ENCODE assay signal across 19 cellular contexts in the genomic region with DNA sequence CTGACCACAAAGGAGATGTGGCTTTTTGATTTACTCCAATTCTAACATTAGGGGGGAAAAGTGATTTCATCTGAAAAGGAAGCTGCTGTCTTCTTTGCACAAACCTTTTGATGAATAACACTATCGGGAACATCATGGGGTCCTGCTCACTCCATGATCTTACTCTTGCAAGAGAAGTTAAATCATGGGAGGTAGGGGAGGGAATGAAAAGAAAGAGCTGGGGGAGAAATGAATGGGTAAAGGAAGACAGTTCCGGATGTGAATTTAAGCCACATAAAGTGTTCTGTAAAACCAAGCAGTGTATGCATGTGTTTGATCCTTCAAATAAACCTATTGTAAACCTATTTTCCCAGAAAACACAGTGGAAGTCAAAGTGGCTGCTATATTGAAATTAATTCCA.
A peak's percentile ranks its signal among the peaks of the same experiment; 100 is the strongest.
DNase-seq lines count a peak whose midpoint lies in the region; ATAC-seq, FAIRE-seq and TF ChIP-seq lines count a peak whose summit lies in the region.
"Had no signal": no experiment of that assay in that cellular context is flagged by ENCODE, and none has a peak within 500 bp of the region (broad histone marks: within the 10 kb centered on the region; RNA-seq: fewer than 3 reads in every experiment).

No MANE protein-coding gene starts in this region.

- POLR2A ChIA-PET in WTC11 (lab: Charles Lee) (no interaction called here), endothelial cell of umbilical vein (lab: Charles Lee) (no interaction called here)

- H3K4me3 Mint-ChIP-seq in WTC11 (no peak overlapping the region), CD14-positive monocyte (no peak overlapping the region)

- H3K27ac Mint-ChIP-seq in WTC11 = peak overlapping the region; percentile 55
- peak overlapping the region in 2 of 7 donors; percentile 9 to 48 for H3K27ac Mint-ChIP-seq in CD14-positive monocyte

- no TSS peak for BruUV-seq in endothelial cell of umbilical vein (replicated peaks; lab: Mats Ljungman, UMichigan)

- peaks cover 26% of the 10 kb centered on the region for H3K36me3 ChIP-seq in left ventricle myocardium inferior
- peaks cover 0 to 49% (median 12%) of the 10 kb centered on the region in 9 donors for H3K36me3 ChIP-seq in heart right ventricle
- peaks cover 4 to 7% of the 10 kb centered on the region in 2 experiments for H3K36me3 ChIP-seq in endothelial cell of umbilical vein (ENCODE audit: control insufficient read depth in 2 of 2, extremely low read depth in 1 of 2, insufficient read depth in 2 of 2, low read length in 2 of 2)

- no peaks in the 10 kb centered on the region for H3K9me1 ChIP-seq in endothelial cell of umbilical vein (replicated peaks; ENCODE audit: control insufficient read depth, extremely low read depth, insufficient read depth, low read length)

- no peak overlapping the region for H2AFZ ChIP-seq in endothelial cell of umbilical vein (ENCODE audit: low read depth, low read length)
- H2AFZ ChIP-seq: GM23248 had no signal

- H3K27ac ChIP-seq in left ventricle myocardium inferior (replicated peaks) (peak overlapping the region; percentile 25), heart right ventricle (peak overlapping the region in 1 of 10 donors; percentile 30), endothelial cell of umbilical vein (ENCODE audit: insufficient read depth, low read depth, low read length) (peak overlapping the region; percentile 59), temporal lobe (ENCODE audit: low read depth, low read length) (peak overlapping the region; percentile 45)
- H3K27ac ChIP-seq: C4-2B, GM23248, SJSA1 had no signal

- intact Hi-C loops in left ventricle myocardium inferior (cut with micrococcal nuclease) (loop anchor here (5.0 kb wide), 1 partner anchor 276 kb away; a partner anchor contains a TSS), heart right ventricle (cut with DNase I) (loop anchor here in 7 of 10 donors (5.0 to 10.0 kb wide), 4 partner anchors 41 to 276 kb away; a partner anchor contains a TSS), endothelial cell of umbilical vein (cut with micrococcal nuclease) (loop anchor here (5.0 kb wide), 2 partner anchors 86 to 676 kb away; a partner anchor contains a TSS), CD14-positive monocyte (cut with micrococcal nuclease) (loop anchor here in 1 of 2 donors (5.0 kb wide), 2 partner anchors 61 to 276 kb away; a partner anchor contains a TSS)

- peaks cover 37% of the 10 kb centered on the region for H3K4me1 ChIP-seq in left ventricle myocardium inferior
- peaks cover 0 to 38% (median 9%) of the 10 kb centered on the region in 9 donors for H3K4me1 ChIP-seq in heart right ventricle
- H3K4me1 ChIP-seq in endothelial cell of umbilical vein (ENCODE audit: control insufficient read depth, extremely low read depth, insufficient read depth, low read length) = peaks cover 42% of the 10 kb centered on the region
- H3K4me1 ChIP-seq: Caco-2, SJSA1 had no signal

- H4K20me1 ChIP-seq in endothelial cell of umbilical vein (replicated peaks; ENCODE audit: control insufficient read depth, extremely low read depth, insufficient read depth, low read length) = peaks cover 3% of the 10 kb centered on the region

- H3K79me2 ChIP-seq in endothelial cell of umbilical vein (ENCODE audit: control insufficient read depth, insufficient read depth, low read length) = peaks cover 9% of the 10 kb centered on the region

- H3K9me3 ChIP-seq in left ventricle myocardium inferior (replicated peaks) (no peaks in the 10 kb centered on the region), heart right ventricle (peaks cover 0 to 6% (median 0%) of the 10 kb centered on the region in 11 donors), endothelial cell of umbilical vein (replicated peaks; ENCODE audit: control insufficient read depth, insufficient read depth, low read length) (no peaks in the 10 kb centered on the region)
- H3K9me3 ChIP-seq: Caco-2, SJSA1 had no signal

- no peak overlapping the region for H3K4me2 ChIP-seq in endothelial cell of umbilical vein (ENCODE audit: insufficient read depth, low read length)

- no peaks in the 10 kb centered on the region for H3K27me3 ChIP-seq in left ventricle myocardium inferior (ENCODE audit: low read depth)
- no peaks in the 10 kb centered on the region for H3K27me3 ChIP-seq in heart right ventricle
- no peaks in the 10 kb centered on the region for H3K27me3 ChIP-seq in endothelial cell of umbilical vein (ENCODE audit: control insufficient read depth in 2 of 2, insufficient read depth in 2 of 2, low read length in 2 of 2)
- H3K27me3 ChIP-seq: SJSA1 had no signal

- no peak for FAIRE-seq in endothelial cell of umbilical vein (lab: Jason Lieb, UNC)
- FAIRE-seq: A204.1, K562 had no signal

- 67 to 84% methylated on average over 2 of the region's 2 CpGs for WGBS in heart right ventricle, 2 donors

- H3K9me3 Mint-ChIP-seq in WTC11 (peaks cover 6% of the 10 kb centered on the region), CD14-positive monocyte (no peaks in the 10 kb centered on the region)

- no peak for ATAC-seq in heart right ventricle
- ATAC-seq in WTC11 = no peak
- no peak for ATAC-seq in HG02610 (IDR thresholded peaks at IDR 0.05; ENCODE audit: unreplicated experiment)
- ATAC-seq: HCT116, K562 had no signal

- H3K4me3 ChIP-seq in left ventricle myocardium inferior (no peak overlapping the region), heart right ventricle (no peak overlapping the region), endothelial cell of umbilical vein (replicated peaks in 1 of 3; ENCODE audit: insufficient read depth in 1 of 3, low read depth in 1 of 3, low read length in 3 of 3) (no peak overlapping the region)
- H3K4me3 ChIP-seq: GM23248, K562, SJSA1 had no signal

- no peak for TF ChIP-seq POLR2A in endothelial cell of umbilical vein (IDR thresholded peaks at IDR 0.05; ENCODE audit: low read depth, low read length)

- H3K9ac ChIP-seq in endothelial cell of umbilical vein (replicated peaks; ENCODE audit: extremely low read depth, insufficient read depth, low read length) = no peak overlapping the region
- H3K9ac ChIP-seq: GM23248 had no signal

- H3K36me3 Mint-ChIP-seq in WTC11 = peaks cover 69% of the 10 kb centered on the region
- H3K36me3 Mint-ChIP-seq in CD14-positive monocyte = peaks cover 27 to 49% of the 10 kb centered on the region in 2 donors

- CTCF ChIA-PET in WTC11 (lab: Charles Lee) = interaction anchor here (0.6 to 1.5 kb wide), 7 partner anchors 11 to 836 kb away, joined by 3 to 7 read pairs (median 4); a partner anchor contains a TSS
- CTCF ChIA-PET in endothelial cell of umbilical vein (lab: Charles Lee) = interaction anchor here (0.6 to 2.6 kb wide), 36 partner anchors 10 to 286 kb away, joined by 3 to 22 read pairs (median 5); a partner anchor contains a TSS

- H3K4me1 Mint-ChIP-seq in WTC11 (0 out of 2 replicates have a peak, but pooled peaks cover 9% of the 10 kb centered on the region), CD14-positive monocyte (no peaks in the 10 kb centered on the region)

- TF ChIP-seq CTCF in left ventricle myocardium inferior (IDR thresholded peaks at IDR 0.05; ENCODE audit: borderline replicate concordance) (no peak), heart right ventricle (IDR thresholded peaks at IDR 0.05) (no peak), WTC11 (IDR thresholded peaks at IDR 0.05) (no peak), endothelial cell of umbilical vein (IDR thresholded peaks at IDR 0.05; ENCODE audit: extremely low read depth in 1 of 2, insufficient read depth in 1 of 2, low read depth in 1 of 2, low read length in 2 of 2) (no peak), CD14-positive monocyte (IDR thresholded peaks at IDR 0.05) (no peak)

- H3K27me3 Mint-ChIP-seq in WTC11 (ENCODE audit: low read depth) (no peaks in the 10 kb centered on the region), CD14-positive monocyte (ENCODE audit: low read depth in 3 of 3) (no peaks in the 10 kb centered on the region)

- dilution Hi-C loops in endothelial cell of umbilical vein (cut with MboI; ENCODE audit: extremely low pct_ligation_motif_present, low sequenced_read_pairs) = loop anchor here (25.0 kb wide), 1 partner anchor 266 kb away; a partner anchor contains a TSS

- DNase-seq in left ventricle myocardium inferior (no peak), heart right ventricle (no peak), WTC11 (ENCODE audit: low spot score) (no peak), endothelial cell of umbilical vein (ENCODE audit: low read depth, low spot score) (no peak), CD14-positive monocyte (ENCODE audit: low spot score) (no peak), cortex of kidney (lab: John Stamatoyannopoulos, UW) (no peak)
- DNase-seq: Caco-2; GM23248; NCI-H187 treated with DMSO at 0.1 percent for 48 hours; NCI-H526 treated with DMSO at 0.1 percent for 48 hours; NK-92 treated with Interleukin-12 subunit alpha and Interleukin-12 subunit beta, amount 100 ng/mL, for 24 hours; PC-3 had no signal

TF ChIP-seq in endothelial cell of umbilical vein, 7 proteins besides CTCF, POLR2A, EP300 and RAD21:
- no peak for TF ChIP-seq EZH2 (IDR thresholded peaks at IDR 0.05; ENCODE audit: borderline replicate concordance, low read depth, low read length, severe bottlenecking)
- TF ChIP-seq FOS (IDR thresholded peaks at IDR 0.05; ENCODE audit: borderline replicate concordance, insufficient read depth, low read length) = no peak
- no peak for TF ChIP-seq GATA2 (IDR thresholded peaks at IDR 0.05; ENCODE audit: insufficient read depth, insufficient read length, low read depth, low read length)
- TF ChIP-seq JUN (IDR thresholded peaks at IDR 0.05; ENCODE audit: borderline replicate concordance, insufficient read depth, insufficient read length, low read depth) = no peak
- TF ChIP-seq MYC (IDR thresholded peaks at IDR 0.05; ENCODE audit: low read depth, low read length) = no peak
- no peak for TF ChIP-seq POLR2AphosphoS5 (IDR thresholded peaks at IDR 0.05; ENCODE audit: insufficient read depth, low read depth, low read length)
- TF ChIP-seq, protein P1, sequence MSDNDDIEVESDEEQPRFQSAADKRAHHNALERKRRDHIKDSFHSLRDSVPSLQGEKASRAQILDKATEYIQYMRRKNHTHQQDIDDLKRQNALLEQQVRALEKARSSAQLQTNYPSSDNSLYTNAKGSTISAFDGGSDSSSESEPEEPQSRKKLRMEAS (IDR thresholded peaks at IDR 0.05; ENCODE audit: insufficient read depth, insufficient read length) = no peak
